ENCODE assay signal across 10 cellular contexts in the genomic region with DNA sequence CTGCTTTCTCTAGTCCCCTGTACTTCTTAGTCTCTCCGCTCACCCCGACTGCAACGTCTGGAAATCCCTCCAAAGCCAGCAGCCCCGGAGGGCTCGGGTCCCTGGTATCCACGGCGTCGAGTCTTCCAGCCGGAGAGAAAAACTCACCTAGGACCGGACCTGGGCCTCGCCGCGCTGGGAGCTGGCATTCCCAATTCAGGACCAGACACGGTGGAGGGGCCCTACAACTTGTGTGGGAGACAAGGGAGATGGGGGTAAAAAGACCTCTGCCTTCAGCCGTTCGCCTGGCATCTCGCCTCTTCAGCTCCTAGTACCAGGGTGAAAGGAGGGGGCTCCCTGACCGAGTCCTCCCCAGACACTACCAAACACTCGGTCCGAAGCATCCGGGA.
DNase-seq lines count a peak whose midpoint lies in the region; ATAC-seq and TF ChIP-seq lines count a peak whose summit lies in the region.
"Had no signal": no experiment of that assay in that cellular context is flagged by ENCODE, and none has a peak within 500 bp of the region (broad histone marks: within the 10 kb centered on the region; RNA-seq: fewer than 3 reads in every experiment).

No MANE protein-coding gene starts in this region.

- H2BK5ac ChIP-seq in H9 (ENCODE audit: insufficient read length, low read length) = no peak overlapping the region

- H4K8ac ChIP-seq in H9 (replicated peaks; ENCODE audit: insufficient read length, low read depth, low read length) = no peak overlapping the region

- H2BK20ac ChIP-seq in H9 (ENCODE audit: low read depth, low read length, poor library complexity, severe bottlenecking) = no peak overlapping the region

- no peak overlapping the region for H3K23ac ChIP-seq in H9 (ENCODE audit: insufficient read length, low read depth, low read length)

- peak overlapping the region; percentile 38 for H3K18ac ChIP-seq in H9 (ENCODE audit: insufficient read length, low read depth, low read length)

- in situ Hi-C loops in brain microvascular endothelial cell (cut with HindIII; ENCODE audit: low pct_ligation_motif_present, low sequenced_read_pairs) = no loop called here

- peak overlapping the region; percentile 81 for H2AFZ ChIP-seq in H9 (ENCODE audit: low read length)

- H2AK5ac ChIP-seq in H9 (ENCODE audit: insufficient read length, low read length) = no peak overlapping the region

- H3K36me3 Mint-ChIP-seq in H9 (ENCODE audit: insufficient read depth in 1 of 3, low read depth in 3 of 3) = no peaks in the 10 kb centered on the region

- H4K20me1 ChIP-seq in H9 (ENCODE audit: control insufficient read depth, insufficient read depth, insufficient read length) = no peaks in the 10 kb centered on the region

- peaks cover 27% of the 10 kb centered on the region for H3K27me3 Mint-ChIP-seq in H9 (ENCODE audit: low read depth)

- peak overlapping the region; percentile 78 to 95 for H3K4me3 Mint-ChIP-seq in H9

- peak overlapping the region; percentile 79 for H3K4me2 ChIP-seq in H9 (ENCODE audit: insufficient read depth, insufficient read length, low read length)

- H2BK12ac ChIP-seq in H9 (ENCODE audit: insufficient read length, low read depth, low read length) = no peak overlapping the region

- no peaks in the 10 kb centered on the region for H3K79me2 ChIP-seq in H9 (ENCODE audit: insufficient read depth, low read length)

- DNase-seq in AG10803 (ENCODE audit: low read depth) = no peak
- DNase-seq in H9 = no peak
- DNase-seq in brain microvascular endothelial cell = no peak
- no peak for DNase-seq in SK-N-DZ (ENCODE audit: low spot score)
- no peak for DNase-seq in AML-193 (lab: John Stamatoyannopoulos, UW)
- DNase-seq in suprapubic skin (ENCODE audit: low spot score in 2 of 2) = no peak
- DNase-seq: WERI-Rb-1 had no signal

- H2BK120ac ChIP-seq in H9 (ENCODE audit: low read depth, low read length, poor library complexity, severe bottlenecking) = no peak overlapping the region

- H3K4me3 ChIP-seq in AG10803 (ENCODE audit: low read length) (peak overlapping the region; percentile 29), brain microvascular endothelial cell (ENCODE audit: low read depth, low read length) (peak overlapping the region; percentile 45), mesodermal cell (ENCODE audit: extremely low read depth, insufficient read depth, low read length, poor library complexity, severe bottlenecking) (peak overlapping the region; percentile 44), suprapubic skin (no peak overlapping the region)
- H3K4me3 ChIP-seq: prostate gland had no signal

- no peak overlapping the region for H3K56ac ChIP-seq in H9 (ENCODE audit: insufficient read length, low read depth, low read length)

- no CpG with 5 or more reads among the region's 21 CpGs for WGBS in H9 (ENCODE audit: extremely low coverage, insufficient read length, low lambda C conversion rate)
- WGBS in mesodermal cell (ENCODE audit: insufficient coverage in 2 of 2), 2 experiments = 9% methylated on average over 13 of the region's 21 CpGs
- 19% methylated on average over 21 of the region's 21 CpGs for WGBS in suprapubic skin

- H3K23me2 ChIP-seq in H9 (ENCODE audit: insufficient read length, low read depth, low read length, poor library complexity, severe bottlenecking) = peaks cover 18% of the 10 kb centered on the region

- H4K91ac ChIP-seq in H9 (ENCODE audit: insufficient read length, low read depth, low read length) = no peak overlapping the region

- H4K5ac ChIP-seq in H9 (ENCODE audit: insufficient read length, low read depth, low read length) = no peak overlapping the region

- ATAC-seq in activated CD4-positive, CD25-positive, alpha-beta regulatory T cell treated with anti-CD3 and anti-CD28 coated beads, Interleukin-2, amount 50 U/mL, for 24 hours = no peak

- H3K9me3 ChIP-seq in H9 (ENCODE audit: control insufficient read depth, low read depth, low read length) = no peaks in the 10 kb centered on the region
- no peaks in the 10 kb centered on the region for H3K9me3 ChIP-seq in mesodermal cell (ENCODE audit: control insufficient read depth, low read length)
- H3K9me3 ChIP-seq in suprapubic skin = no peaks in the 10 kb centered on the region
- H3K9me3 ChIP-seq: prostate gland had no signal

- TF ChIP-seq CTCF in AG10803 (conservative IDR thresholded peaks at IDR 0.05; ENCODE audit: low read length) (no peak), H9 (conservative IDR thresholded peaks at IDR 0.05) (no peak), brain microvascular endothelial cell (IDR thresholded peaks at IDR 0.05; ENCODE audit: low read depth, low read length, missing control alignments) (no peak), suprapubic skin (IDR thresholded peaks at IDR 0.05) (no peak)

- H3K79me1 ChIP-seq in H9 (ENCODE audit: insufficient read depth, low read depth, low read length, poor library complexity, severe bottlenecking) = no peaks in the 10 kb centered on the region

- TF ChIP-seq POLR2A in suprapubic skin (IDR thresholded peaks at IDR 0.05) = no peak

- peak overlapping the region; percentile 24 for H3K9ac ChIP-seq in H9 (ENCODE audit: extremely low read depth, insufficient read length, low read length)

- H3K27me3 ChIP-seq in H9 (ENCODE audit: insufficient read depth, low read length) (no peaks in the 10 kb centered on the region), brain microvascular endothelial cell (replicated peaks) (no peaks in the 10 kb centered on the region), suprapubic skin (peaks cover 85% of the 10 kb centered on the region)

- peaks cover 25 to 34% of the 10 kb centered on the region in 2 experiments for H3K4me1 Mint-ChIP-seq in H9

- no peak for TF ChIP-seq EP300 in suprapubic skin (IDR thresholded peaks at IDR 0.05)

- no peak overlapping the region for H2BK15ac ChIP-seq in H9 (ENCODE audit: low read depth, low read length)

- H3K4ac ChIP-seq in H9 (ENCODE audit: low read depth, low read length) = no peak overlapping the region

- H3K36me3 ChIP-seq in brain microvascular endothelial cell (replicated peaks) (no peaks in the 10 kb centered on the region), mesodermal cell (ENCODE audit: control insufficient read depth, insufficient read depth, low read length) (no peaks in the 10 kb centered on the region), suprapubic skin (no peaks in the 10 kb centered on the region)
- H3K36me3 ChIP-seq: prostate gland, WERI-Rb-1 had no signal

- H3K27ac Mint-ChIP-seq in H9 = peak overlapping the region; percentile 56 to 91 (median 84)

- H3K4me1 ChIP-seq in H9 (ENCODE audit: insufficient read depth, low read length) (0 out of 2 replicates have a peak, but pooled peaks cover 3% of the 10 kb centered on the region), mesodermal cell (ENCODE audit: control insufficient read depth, insufficient read depth, low read length, poor library complexity, severe bottlenecking) (peaks cover 7% of the 10 kb centered on the region), suprapubic skin (peaks cover 15% of the 10 kb centered on the region)
- H3K4me1 ChIP-seq: prostate gland had no signal

- no peak overlapping the region for H3T11ph ChIP-seq in H9 (ENCODE audit: low read length)

- H3K14ac ChIP-seq in H9 (ENCODE audit: insufficient read depth, low read length) = peak overlapping the region; percentile 10

- peaks cover 0 to 3% of the 10 kb centered on the region in 2 experiments; a peak in 1 of 5 replicates for H3K9me3 Mint-ChIP-seq in H9

- peak overlapping the region; percentile 13 for H3K27ac ChIP-seq in H9 (ENCODE audit: insufficient read length, low read depth, low read length)
- peak overlapping the region; percentile 11 for H3K27ac ChIP-seq in brain microvascular endothelial cell
- peak overlapping the region; percentile 58 for H3K27ac ChIP-seq in mesodermal cell (ENCODE audit: low read depth, low read length, severe bottlenecking)
- no peak overlapping the region for H3K27ac ChIP-seq in suprapubic skin
- H3K27ac ChIP-seq: prostate gland, WERI-Rb-1 had no signal
